ENCODE assay signal across 8 cellular contexts in genomic region chr10:86439544-86439943, GRCh38.
DNase-seq lines count a peak whose midpoint lies in the region; ATAC-seq, FAIRE-seq and TF ChIP-seq lines count a peak whose summit lies in the region.
"Had no signal": no experiment of that assay in that cellular context is flagged by ENCODE, and none has a peak within 500 bp of the region (broad histone marks: within the 10 kb centered on the region; RNA-seq: fewer than 3 reads in every experiment).

No MANE protein-coding gene starts in this region.

- H3K27ac ChIP-seq in heart right ventricle, result peak overlapping the region in 1 of 10 donors; percentile 34

- peaks cover 0 to 24% (median 0%) of the 10 kb centered on the region in 9 donors for H3K4me1 ChIP-seq in heart right ventricle

- H3K36me3 ChIP-seq in heart right ventricle, result peaks cover 0 to 100% (median 38%) of the 10 kb centered on the region in 9 donors

- no peaks in the 10 kb centered on the region for H3K27me3 ChIP-seq in heart right ventricle

- peaks cover 63% of the 10 kb centered on the region for H3K36me3 Mint-ChIP-seq in T-cell

- peak overlapping the region; percentile 70 to 72 for H3K27ac Mint-ChIP-seq in T-cell

- WGBS in heart right ventricle, 2 donors, result 7 to 10% methylated on average over 1 of the region's 1 CpG

- H3K4me3 ChIP-seq in heart right ventricle, result no peak overlapping the region

- DNase-seq in H54 (ENCODE audit: insufficient read length, low spot score), result no peak
- peak in 1 of 34 experiments; percentile 8 for DNase-seq in T-cell
- DNase-seq in heart right ventricle, result peak; percentile 11 to 21
- peak; percentile 31 for DNase-seq in smooth muscle cell of the brain vasculature (ENCODE audit: low read depth, low spot score)
- DNase-seq in stimulated activated CD4-positive, alpha-beta T cell treated with anti-CD3 and anti-CD28 coated beads, Interleukin-2, amount 100 ng/mL, for 48 hours, result no peak

- TF ChIP-seq CTCF in heart right ventricle (IDR thresholded peaks at IDR 0.05), result no peak

- H3K9me3 Mint-ChIP-seq in T-cell, result no peaks in the 10 kb centered on the region

- peaks cover 17 to 20% (median 17%) of the 10 kb centered on the region in 3 donors for H3K4me1 Mint-ChIP-seq in T-cell

- peak; percentile 27 for FAIRE-seq in H54 (lab: Jason Lieb, UNC)
- FAIRE-seq: frontal cortex had no signal

- CTCF ChIA-PET in T-cell (lab: Charles Lee), result no interaction called here

- ATAC-seq in T-cell (replicated peaks in 1 of 4), result no peak
- peak in 5 of 8 donors; percentile 14 to 70 (median 38) for ATAC-seq in heart right ventricle
- no peak for ATAC-seq in GM21825 (IDR thresholded peaks at IDR 0.05; ENCODE audit: unreplicated experiment)
- ATAC-seq in HG02759 (IDR thresholded peaks at IDR 0.05; ENCODE audit: unreplicated experiment), result no peak

- intact Hi-C loops in heart right ventricle (cut with DNase I), result no loop called here

- no peaks in the 10 kb centered on the region for H3K9me3 ChIP-seq in heart right ventricle

- H3K4me3 Mint-ChIP-seq in T-cell, result no peak overlapping the region

- TF ChIP-seq POLR2A in H54 (IDR thresholded peaks at IDR 0.05; ENCODE audit: low read depth, low read length), result no peak

- H3K27me3 Mint-ChIP-seq in T-cell, result no peaks in the 10 kb centered on the region

- POLR2A ChIA-PET in T-cell (lab: Charles Lee), result no interaction called here

Comparison
In these comparisons a context has a peak if more than half of its experiments do, and no peak if none do; other contexts are left out.
1. DNase-seq: peak in heart right ventricle (2 of 2) and smooth muscle cell of the brain vasculature (single experiment); none in H54 (single experiment) and stimulated activated CD4-positive, alpha-beta T cell treated with anti-CD3 and anti-CD28 coated beads, Interleukin-2, amount 100 ng/mL, for 48 hours (0 of 2).
2. ATAC-seq: peak in heart right ventricle (5 of 8); none in T-cell (0 of 4), GM21825 (single experiment) and HG02759 (single experiment).